Comparison of ENCODE assay signal across 9 cellular contexts in the genomic region with DNA sequence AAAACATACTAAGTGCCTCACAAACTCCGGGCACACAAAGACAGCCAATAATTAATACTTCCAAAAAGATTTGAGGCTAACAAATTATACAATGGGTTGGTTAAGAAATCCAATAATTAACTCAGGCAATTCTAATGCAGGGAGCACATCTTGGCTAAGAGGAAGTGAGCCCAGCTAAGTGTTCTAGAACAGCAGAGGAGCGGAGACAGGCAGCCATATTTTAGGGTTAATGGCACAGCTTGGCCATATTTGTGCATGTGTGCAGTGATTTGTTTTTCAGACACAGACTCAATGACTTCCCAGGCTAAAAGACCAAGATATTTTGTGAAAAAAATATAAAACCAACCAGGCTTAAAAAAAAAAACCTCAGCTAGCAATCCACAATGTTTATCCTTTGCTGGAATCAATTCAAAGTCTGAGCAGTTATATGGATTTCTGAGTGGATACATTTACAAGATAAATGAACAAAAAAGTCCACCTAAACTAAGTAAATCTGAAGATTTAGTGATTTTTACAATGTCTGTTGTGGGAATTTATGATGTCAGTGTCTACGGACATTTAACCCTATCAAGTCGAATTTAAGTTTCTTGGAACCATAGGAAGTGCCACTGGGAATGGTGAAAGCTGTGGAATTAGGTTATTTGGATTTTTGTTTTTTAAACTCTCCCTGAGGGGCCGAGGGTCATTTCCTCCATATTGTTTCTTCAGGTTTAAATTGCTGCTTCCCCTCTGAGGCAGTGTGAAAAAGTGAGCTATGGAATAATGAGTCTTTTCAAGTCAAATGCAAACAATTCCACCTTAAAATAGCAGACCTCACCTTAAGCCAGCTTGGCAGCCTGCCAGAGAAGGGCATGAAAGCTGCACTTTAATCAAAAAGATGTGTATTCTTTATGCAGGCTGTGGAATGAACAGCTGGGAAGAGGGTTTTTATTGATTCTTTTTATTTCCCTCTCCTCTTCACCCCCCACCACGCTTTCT.
DNase-seq lines count a peak whose midpoint lies in the region; ATAC-seq and TF ChIP-seq lines count a peak whose summit lies in the region.
"Had no signal": no experiment of that assay in that cellular context is flagged by ENCODE, and none has a peak within 500 bp of the region (broad histone marks: within the 10 kb centered on the region; RNA-seq: fewer than 3 reads in every experiment).

No MANE protein-coding gene starts in this region.

- H4K8ac ChIP-seq in mesenchymal stem cell (ENCODE audit: low read length): no peak overlapping the region

- peak; percentile 35 for DNase-seq in DMS53 treated with DMSO at 0.1 percent for 48 hours (lab: John Stamatoyannopoulos, UW; ENCODE audit: unreplicated experiment)
- DNase-seq in NCI-H1105 treated with DMSO at 0.1 percent for 48 hours (lab: John Stamatoyannopoulos, UW): peak; percentile 97
- DNase-seq in SHP77 treated with DMSO at 0.1 percent for 48 hours (lab: John Stamatoyannopoulos, UW): peak; percentile 84
- no peak for DNase-seq in mesenchymal stem cell
- no peak for DNase-seq in vagina (ENCODE audit: extremely low spot score in 2 of 2)
- no peak for DNase-seq in uterus
- DNase-seq: T-helper 2 cell had no signal

- H2BK12ac ChIP-seq in mesenchymal stem cell (ENCODE audit: low read length in 2 of 2): no peak overlapping the region

- WGBS in mesenchymal stem cell: 82% methylated on average over 5 of the region's 6 CpGs

- H2AFZ ChIP-seq in mesenchymal stem cell (ENCODE audit: low read depth, low read length): no peak overlapping the region

- H3K4me1 ChIP-seq in mesenchymal stem cell (ENCODE audit: control insufficient read depth, insufficient read depth, low read depth, low read length) (no peaks in the 10 kb centered on the region), vagina (peaks cover 32% of the 10 kb centered on the region), uterus (no peaks in the 10 kb centered on the region)

- TF ChIP-seq POLR2A in vagina (IDR thresholded peaks at IDR 0.05) (no peak), uterus (IDR thresholded peaks at IDR 0.05) (no peak)

- no peak overlapping the region for H2BK15ac ChIP-seq in mesenchymal stem cell (ENCODE audit: low read depth, poor library complexity, severe bottlenecking)

- no peaks in the 10 kb centered on the region for H3K36me3 ChIP-seq in mesenchymal stem cell (ENCODE audit: control insufficient read depth in 1 of 2, insufficient read depth in 2 of 2, low read depth in 1 of 2, low read length in 2 of 2)
- no peaks in the 10 kb centered on the region for H3K36me3 ChIP-seq in vagina
- H3K36me3 ChIP-seq in uterus: no peaks in the 10 kb centered on the region

- no peak overlapping the region for H4K91ac ChIP-seq in mesenchymal stem cell (ENCODE audit: low read length)

- H3K4me2 ChIP-seq in mesenchymal stem cell (ENCODE audit: low read length, poor library complexity, severe bottlenecking): no peak overlapping the region

- intact Hi-C loops in vagina (cut with DNase I): no loop called here
- intact Hi-C loops in uterus (cut with DNase I; ENCODE audit: low total_unique reads): no loop called here

- no peak overlapping the region for H3K23ac ChIP-seq in mesenchymal stem cell (ENCODE audit: low read length in 2 of 2)

- no peak overlapping the region for H3K14ac ChIP-seq in mesenchymal stem cell (ENCODE audit: low read length in 2 of 2)

- H3K9me3 ChIP-seq in mesenchymal stem cell (ENCODE audit: control insufficient read depth, low read length) (peaks cover 7% of the 10 kb centered on the region), vagina (no peaks in the 10 kb centered on the region), uterus (no peaks in the 10 kb centered on the region)

- no peak overlapping the region for H3K4ac ChIP-seq in mesenchymal stem cell (ENCODE audit: low read depth in 1 of 2, low read length in 2 of 2)

- no peak overlapping the region for H2BK5ac ChIP-seq in mesenchymal stem cell (ENCODE audit: low read depth, low read length, poor library complexity, severe bottlenecking)

- H3K18ac ChIP-seq in mesenchymal stem cell (ENCODE audit: low read depth in 1 of 2, low read length in 2 of 2): peak overlapping the region; percentile 11 to 12

- H2AK5ac ChIP-seq in mesenchymal stem cell (ENCODE audit: low read length, severe bottlenecking): no peak overlapping the region

- no peaks in the 10 kb centered on the region for H3K27me3 ChIP-seq in mesenchymal stem cell (ENCODE audit: control insufficient read depth in 1 of 2, insufficient read depth in 1 of 2, low read length in 2 of 2)
- H3K27me3 ChIP-seq in vagina: no peaks in the 10 kb centered on the region
- H3K27me3 ChIP-seq in uterus: no peaks in the 10 kb centered on the region

- no peak overlapping the region for H3K9ac ChIP-seq in mesenchymal stem cell (ENCODE audit: low read length)

- no peak overlapping the region for H3K27ac ChIP-seq in mesenchymal stem cell (ENCODE audit: low read length, poor library complexity, severe bottlenecking)
- no peak overlapping the region for H3K27ac ChIP-seq in vagina
- H3K27ac ChIP-seq in uterus: no peak overlapping the region

- ATAC-seq in GM18909 (IDR thresholded peaks at IDR 0.05; ENCODE audit: poor library complexity, unreplicated experiment) (no peak), HG02884 (IDR thresholded peaks at IDR 0.05; ENCODE audit: unreplicated experiment) (no peak)

- H3K4me3 ChIP-seq in mesenchymal stem cell (ENCODE audit: insufficient read depth in 1 of 2, low read depth in 1 of 2, low read length in 2 of 2): no peak overlapping the region
- no peak overlapping the region for H3K4me3 ChIP-seq in vagina
- H3K4me3 ChIP-seq in uterus: no peak overlapping the region

- no peak overlapping the region for H2BK120ac ChIP-seq in mesenchymal stem cell (ENCODE audit: low read depth, low read length)

- TF ChIP-seq CTCF in vagina (IDR thresholded peaks at IDR 0.05) (no peak), uterus (IDR thresholded peaks at IDR 0.05) (no peak)

- H3K79me1 ChIP-seq in mesenchymal stem cell (replicated peaks; ENCODE audit: low read length, poor library complexity, severe bottlenecking): no peaks in the 10 kb centered on the region

Comparison
In these comparisons a context has a peak if more than half of its experiments do, and no peak if none do; other contexts are left out.
1. DNase-seq: peak in DMS53 treated with DMSO at 0.1 percent for 48 hours (single experiment), NCI-H1105 treated with DMSO at 0.1 percent for 48 hours (single experiment) and SHP77 treated with DMSO at 0.1 percent for 48 hours (single experiment); none in mesenchymal stem cell (single experiment), vagina (0 of 2) and uterus (0 of 2).